Comparison of ENCODE assay signal across 8 cellular contexts in the genomic region with DNA sequence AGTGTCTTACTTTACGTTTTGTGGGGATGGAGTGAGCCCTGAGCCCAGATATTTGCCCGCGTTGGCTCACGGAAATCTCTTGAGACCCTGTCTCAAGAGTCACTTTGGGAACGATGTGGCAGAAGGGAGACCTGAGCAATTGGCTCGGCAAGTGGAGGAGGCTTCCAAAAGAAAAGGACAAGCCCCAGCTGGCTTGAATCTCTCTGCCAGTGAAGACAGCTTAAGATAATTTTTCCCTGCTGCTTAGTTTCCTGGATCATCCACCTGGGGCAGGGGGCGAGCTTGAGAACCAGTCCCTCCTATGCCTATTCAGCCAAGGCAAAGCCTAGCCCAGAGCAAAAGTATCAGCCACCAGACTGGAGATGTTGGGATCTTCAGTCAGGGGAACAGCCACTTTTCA. TPM values are rescaled to one million over a fixed set of nuclear protein-coding genes. Genes with fewer than 3 reads are reported as not detected.
DNase-seq lines count a peak whose midpoint lies in the region; ATAC-seq and TF ChIP-seq lines count a peak whose summit lies in the region.

No MANE protein-coding gene starts in this region.

- peak overlapping the region; percentile 92 to 99 (median 98) for H3K27ac Mint-ChIP-seq in CD4-positive, alpha-beta memory T cell
- peak overlapping the region; percentile 94 for H3K27ac Mint-ChIP-seq in activated naive CD8-positive, alpha-beta T cell treated with anti-CD3 and anti-CD28 coated beads, Interleukin-2, amount 10 ng/mL, durations not matched to agents 7 days and 5 days

- POLR2A ChIA-PET in CD4-positive, alpha-beta memory T cell (lab: Charles Lee; ENCODE audit: partially characterized antibody), result interaction anchor here (1.1 to 1.6 kb wide), 6 partner anchors 8 to 819 kb away, joined by 3 to 13 read pairs (median 8); partner anchors contain the start of genes FAM162A, HSPBAP1, MIX23 and WDR5B
- POLR2A ChIA-PET in activated naive CD8-positive, alpha-beta T cell treated with anti-CD3 and anti-CD28 coated beads, Interleukin-2, amount 10 ng/mL, durations not matched to agents 7 days and 5 days (lab: Charles Lee), result interaction anchor here (1.0 to 1.3 kb wide), 5 partner anchors 8 to 409 kb away, joined by 3 to 7 read pairs (median 4); partner anchors contain the start of gene HSPBAP1

- H3K27me3 Mint-ChIP-seq in CD4-positive, alpha-beta memory T cell, result peaks cover 0 to 4% of the 10 kb centered on the region in 2 donors
- H3K27me3 Mint-ChIP-seq in activated naive CD8-positive, alpha-beta T cell treated with anti-CD3 and anti-CD28 coated beads, Interleukin-2, amount 10 ng/mL, durations not matched to agents 7 days and 5 days, result no peaks in the 10 kb centered on the region

- H3K9me3 ChIP-seq in CD4-positive, alpha-beta memory T cell (ENCODE audit: control insufficient read depth in 1 of 2, low read length in 2 of 2), result no peaks in the 10 kb centered on the region
- H3K9me3 ChIP-seq in HUES6 (ENCODE audit: control insufficient read depth, insufficient read depth, low read depth, low read length), result no peaks in the 10 kb centered on the region
- no peaks in the 10 kb centered on the region for H3K9me3 ChIP-seq in suprapubic skin

- peak overlapping the region; percentile 98 for H3K27ac ChIP-seq in CD4-positive, alpha-beta memory T cell (ENCODE audit: low read depth, low read length)
- H3K27ac ChIP-seq in HUES6 (ENCODE audit: low read depth, low read length) (peak overlapping the region; percentile 67; the same call in 1 of the 2 replicates), suprapubic skin (peak overlapping the region; percentile 90)

- intact Hi-C loops in CD4-positive, alpha-beta memory T cell (cut with micrococcal nuclease), result loop anchor here (10.0 kb wide), 1 partner anchor 688 kb away; the partner anchor contains the start of gene KPNA1

- 1% methylated on average over 7 of the region's 7 CpGs for WGBS in suprapubic skin

- peak overlapping the region; percentile 87 for H3K9ac ChIP-seq in HUES6 (ENCODE audit: low read length)

- no peak for ATAC-seq in activated naive CD8-positive, alpha-beta T cell treated with anti-CD3 and anti-CD28 coated beads, Interleukin-2, amount 10 ng/mL, durations not matched to agents 7 days and 5 days (ENCODE audit: low read depth)
- no peak for ATAC-seq in HG02759 (IDR thresholded peaks at IDR 0.05; ENCODE audit: unreplicated experiment)
- no peak for ATAC-seq in GM18870 (IDR thresholded peaks at IDR 0.05; ENCODE audit: unreplicated experiment)

- DNase-seq in CD4-positive, alpha-beta memory T cell, result no peak
- DNase-seq in activated naive CD8-positive, alpha-beta T cell treated with anti-CD3 and anti-CD28 coated beads, Interleukin-2, amount 10 ng/mL, durations not matched to agents 7 days and 5 days, result no peak
- DNase-seq in iris pigment epithelial cell (ENCODE audit: low read depth) (peak; percentile 15), suprapubic skin (ENCODE audit: low spot score in 2 of 2) (no peak)
- DNase-seq in stimulated activated CD4-positive, alpha-beta T cell treated with anti-CD3 and anti-CD28 coated beads, Interleukin-4, amount 100 ng/mL, for 4 hours, result no peak

- CTCF ChIA-PET in CD4-positive, alpha-beta memory T cell (lab: Charles Lee; ENCODE audit: partially characterized antibody), result interaction anchor here (0.9 kb wide), 1 partner anchor 383 kb away, joined by 3 read pairs; no protein-coding TSS in a partner anchor

- H3K36me3 Mint-ChIP-seq in CD4-positive, alpha-beta memory T cell, result peaks cover 7 to 16% of the 10 kb centered on the region in 2 donors
- H3K36me3 Mint-ChIP-seq in activated naive CD8-positive, alpha-beta T cell treated with anti-CD3 and anti-CD28 coated beads, Interleukin-2, amount 10 ng/mL, durations not matched to agents 7 days and 5 days, result peaks cover 6% of the 10 kb centered on the region

- no peaks in the 10 kb centered on the region for H3K27me3 ChIP-seq in CD4-positive, alpha-beta memory T cell (ENCODE audit: insufficient read depth, low read length)
- H3K27me3 ChIP-seq in HUES6 (ENCODE audit: control insufficient read depth, insufficient read depth, low read length), result no peaks in the 10 kb centered on the region
- no peaks in the 10 kb centered on the region for H3K27me3 ChIP-seq in suprapubic skin

- peaks cover 0 to 14% (median 4%) of the 10 kb centered on the region in 8 donors for H3K9me3 Mint-ChIP-seq in CD4-positive, alpha-beta memory T cell
- peaks cover 10% of the 10 kb centered on the region for H3K9me3 Mint-ChIP-seq in activated naive CD8-positive, alpha-beta T cell treated with anti-CD3 and anti-CD28 coated beads, Interleukin-2, amount 10 ng/mL, durations not matched to agents 7 days and 5 days

- peaks cover 21 to 41% (median 31%) of the 10 kb centered on the region in 4 donors for H3K4me1 Mint-ChIP-seq in CD4-positive, alpha-beta memory T cell
- H3K4me1 Mint-ChIP-seq in activated naive CD8-positive, alpha-beta T cell treated with anti-CD3 and anti-CD28 coated beads, Interleukin-2, amount 10 ng/mL, durations not matched to agents 7 days and 5 days, result peaks cover 12% of the 10 kb centered on the region

- peak overlapping the region; percentile 88 to 98 (median 90) for H3K4me3 Mint-ChIP-seq in CD4-positive, alpha-beta memory T cell
- H3K4me3 Mint-ChIP-seq in activated naive CD8-positive, alpha-beta T cell treated with anti-CD3 and anti-CD28 coated beads, Interleukin-2, amount 10 ng/mL, durations not matched to agents 7 days and 5 days, result peak overlapping the region; percentile 85

- H3K4me3 ChIP-seq in CD4-positive, alpha-beta memory T cell (ENCODE audit: low read length in 2 of 2), result peak overlapping the region; percentile 82 to 91
- H3K4me3 ChIP-seq in HUES6 (ENCODE audit: low read depth, low read length) (peak overlapping the region; percentile 98), suprapubic skin (peak overlapping the region; percentile 96)

- peaks cover 20% of the 10 kb centered on the region for H3K4me1 ChIP-seq in CD4-positive, alpha-beta memory T cell (ENCODE audit: insufficient read depth, low read length)
- H3K4me1 ChIP-seq in HUES6 (ENCODE audit: control insufficient read depth, insufficient read depth, low read length) (peaks cover 11% of the 10 kb centered on the region; the same call in 1 of the 2 replicates), suprapubic skin (peaks cover 15% of the 10 kb centered on the region)

- H3K36me3 ChIP-seq in CD4-positive, alpha-beta memory T cell (ENCODE audit: insufficient read depth, low read length), result no peaks in the 10 kb centered on the region
- H3K36me3 ChIP-seq in HUES6 (ENCODE audit: control insufficient read depth, insufficient read depth, low read length), result no peaks in the 10 kb centered on the region
- no peaks in the 10 kb centered on the region for H3K36me3 ChIP-seq in suprapubic skin

- no peak for TF ChIP-seq CTCF in suprapubic skin (IDR thresholded peaks at IDR 0.05)

- no peak for TF ChIP-seq POLR2A in suprapubic skin (IDR thresholded peaks at IDR 0.05)

- no peak for TF ChIP-seq EP300 in suprapubic skin (IDR thresholded peaks at IDR 0.05)

RNA-seq across cellular contexts. Expression of gene SEC22A, which starts 0.7 kb away (rescaled TPM):
- 10 to 100 TPM; 19.4 to 23.2 TPM for total RNA-seq in CD4-positive, alpha-beta memory T cell
- polyA plus RNA-seq in CD4-positive, alpha-beta memory T cell, result 10 to 100 TPM; 21.8 to 26.5 TPM
- 10 to 100 TPM; 13.3 to 21.4 TPM for total RNA-seq in activated naive CD8-positive, alpha-beta T cell treated with anti-CD3 and anti-CD28 coated beads, Interleukin-2, amount 10 ng/mL, durations not matched to agents 7 days and 5 days
- total RNA-seq in suprapubic skin, result 10 to 100 TPM; 20.1 to 43.1 (median 28.7) TPM
